Comparison of ENCODE assay signal across 16 cellular contexts in the genomic region with DNA sequence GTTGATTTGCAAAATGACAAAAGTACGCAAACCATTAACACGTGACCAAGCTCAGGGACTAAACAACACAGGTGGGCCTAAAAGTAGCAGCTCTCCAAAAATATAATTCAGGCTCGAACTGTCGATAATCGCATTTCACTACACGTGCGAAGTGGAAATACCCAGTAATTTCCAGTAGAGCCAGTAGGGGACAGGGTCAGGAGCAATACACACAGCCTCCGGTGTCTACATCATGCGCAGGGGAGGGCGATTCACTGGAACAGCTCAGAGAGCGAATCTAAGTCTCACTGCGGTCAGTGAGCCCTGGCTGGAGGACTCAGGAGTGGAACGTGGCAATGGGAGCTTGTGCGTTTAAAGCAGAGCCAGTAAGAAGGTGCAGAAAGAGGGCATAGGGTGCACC. TPM values are rescaled to one million over a fixed set of nuclear protein-coding genes. Genes with fewer than 3 reads are reported as not detected.
DNase-seq lines count a peak whose midpoint lies in the region; ATAC-seq and TF ChIP-seq lines count a peak whose summit lies in the region.
"Had no signal": no experiment of that assay in that cellular context is flagged by ENCODE, and none has a peak within 500 bp of the region (broad histone marks: within the 10 kb centered on the region; RNA-seq: fewer than 3 reads in every experiment).

No MANE protein-coding gene starts in this region.

- 91% methylated on average over 14 of the region's 14 CpGs for WGBS in endodermal cell (ENCODE audit: insufficient coverage in 1 of 2, insufficient read length in 1 of 2), 2 experiments

- intact Hi-C loops in Caco-2 (cut with micrococcal nuclease; ENCODE audit: unreplicated experiment), result loop anchor here (2.0 kb wide), 1 partner anchor 21 kb away; no protein-coding TSS in a partner anchor

- H3K9me3 ChIP-seq in Caco-2 (no peaks in the 10 kb centered on the region), HEK293 (ENCODE audit: control insufficient read depth, insufficient read depth, low read depth, low read length) (no peaks in the 10 kb centered on the region), endodermal cell (ENCODE audit: control insufficient read depth, low read length) (no peaks in the 10 kb centered on the region), neural progenitor cell (ENCODE audit: low read depth) (no peaks in the 10 kb centered on the region)

- peaks cover 2% of the 10 kb centered on the region for H4K20me1 ChIP-seq in neural progenitor cell (ENCODE audit: low read depth)

- no peak overlapping the region for H3K4me2 ChIP-seq in neural progenitor cell

- H3K36me3 Mint-ChIP-seq in Caco-2 (ENCODE audit: insufficient read depth, unreplicated experiment), result peaks cover 77% of the 10 kb centered on the region
- H3K36me3 Mint-ChIP-seq in endodermal cell (ENCODE audit: low read depth), result peaks cover 41% of the 10 kb centered on the region
- peaks cover 26% of the 10 kb centered on the region for H3K36me3 Mint-ChIP-seq in neural progenitor cell

- peak in 1 of 2 experiments; percentile 8 for DNase-seq in Caco-2
- DNase-seq in endodermal cell, result no peak
- no peak for DNase-seq in neural progenitor cell (ENCODE audit: low spot score)
- DNase-seq in omental fat pad (ENCODE audit: low spot score), result no peak
- DNase-seq: CD8-positive, alpha-beta memory T cell; HFFc6; IMR-90; NCI-H1417; NCI-H1930; NCI-H2171 treated with DMSO at 0.1 percent for 48 hours; NCI-H774; SHP77 treated with DMSO at 0.1 percent for 48 hours had no signal

- no peaks in the 10 kb centered on the region for H3K27me3 Mint-ChIP-seq in Caco-2 (ENCODE audit: insufficient read depth, unreplicated experiment)
- no peaks in the 10 kb centered on the region for H3K27me3 Mint-ChIP-seq in endodermal cell (ENCODE audit: insufficient read depth)
- H3K27me3 Mint-ChIP-seq in neural progenitor cell (ENCODE audit: insufficient read depth, low read depth), result peaks cover 2% of the 10 kb centered on the region
- H3K27me3 Mint-ChIP-seq: CD8-positive, alpha-beta memory T cell had no signal

- H3K4me1 ChIP-seq in Caco-2, result no peaks in the 10 kb centered on the region
- H3K4me1 ChIP-seq in HEK293 (ENCODE audit: control insufficient read depth, insufficient read depth, low read length), result no peaks in the 10 kb centered on the region
- H3K4me1 ChIP-seq in endodermal cell (ENCODE audit: control insufficient read depth, insufficient read depth, low read length), result no peaks in the 10 kb centered on the region
- no peaks in the 10 kb centered on the region for H3K4me1 ChIP-seq in neural progenitor cell

- H3F3A ChIP-seq in neural progenitor cell (ENCODE audit: low read depth), result no peaks in the 10 kb centered on the region

- TF ChIP-seq CTCF in Caco-2 (IDR thresholded peaks at IDR 0.05; ENCODE audit: insufficient read depth in 1 of 2, low read depth in 1 of 2, low read length in 1 of 2, severe bottlenecking in 1 of 2, unreplicated experiment in 1 of 2) (peak; percentile 18 to 29), HEK293 (tag by site-specific recombination; IDR thresholded peaks at IDR 0.05) (no peak), endodermal cell (conservative IDR thresholded peaks at IDR 0.05) (peak; percentile 51), neural progenitor cell (IDR thresholded peaks at IDR 0.05) (peak; percentile 21), omental fat pad (IDR thresholded peaks at IDR 0.05) (no peak)

- H3K27me3 ChIP-seq in Caco-2 (replicated peaks; ENCODE audit: control insufficient read depth, insufficient read depth, low read length), result no peaks in the 10 kb centered on the region
- no peaks in the 10 kb centered on the region for H3K27me3 ChIP-seq in endodermal cell (ENCODE audit: control insufficient read depth, insufficient read depth, low read length, poor library complexity, severe bottlenecking)
- no peaks in the 10 kb centered on the region for H3K27me3 ChIP-seq in neural progenitor cell

- H3K4me3 Mint-ChIP-seq in Caco-2 (ENCODE audit: unreplicated experiment) (no peak overlapping the region), endodermal cell (no peak overlapping the region), neural progenitor cell (no peak overlapping the region)
- H3K4me3 Mint-ChIP-seq: CD8-positive, alpha-beta memory T cell; HFFc6 had no signal

- no peaks in the 10 kb centered on the region for H3K79me2 ChIP-seq in neural progenitor cell (ENCODE audit: low read depth)

- CTCF ChIA-PET in Caco-2 (lab: Charles Lee) (interaction anchor here (1.3 kb wide), 1 partner anchor 47 kb away, joined by 6 read pairs; no protein-coding TSS in a partner anchor), HEK293 (lab: Yijun Ruan, JAX) (interaction anchor here (0.9 to 1.0 kb wide), 2 partner anchors 24 to 188 kb away, joined by 3 read pairs; no protein-coding TSS in a partner anchor)

- ATAC-seq in HG02678 (IDR thresholded peaks at IDR 0.05; ENCODE audit: unreplicated experiment) (no peak), HG03442 (IDR thresholded peaks at IDR 0.05; ENCODE audit: unreplicated experiment) (no peak), omental fat pad (ENCODE audit: low FRiP score) (no peak), GM21390 (IDR thresholded peaks at IDR 0.05; ENCODE audit: unreplicated experiment) (no peak)

- POLR2A ChIA-PET in Caco-2 (lab: Charles Lee), result interaction anchor here (1.4 kb wide), 1 partner anchor 41 kb away, joined by 7 read pairs; a partner anchor contains a TSS
- POLR2A ChIA-PET in HEK293 (lab: Yijun Ruan, JAX), result no interaction called here

- H3K4me3 ChIP-seq in Caco-2 (ENCODE audit: low read depth, low read length) (no peak overlapping the region), HEK293 (ENCODE audit: low read depth, low read length) (no peak overlapping the region), endodermal cell (ENCODE audit: low read length) (no peak overlapping the region), neural progenitor cell (no peak overlapping the region)

- H3K36me3 ChIP-seq in Caco-2 (ENCODE audit: control insufficient read depth, insufficient read depth, low read length), result peaks cover 5% of the 10 kb centered on the region
- H3K36me3 ChIP-seq in HEK293 (ENCODE audit: control insufficient read depth in 2 of 2, insufficient read depth in 1 of 2, low read length in 2 of 2), result peaks cover 3 to 45% of the 10 kb centered on the region in 2 experiments
- H3K36me3 ChIP-seq in endodermal cell (ENCODE audit: control insufficient read depth, insufficient read depth, low read length), result peaks cover 61% of the 10 kb centered on the region
- no peaks in the 10 kb centered on the region for H3K36me3 ChIP-seq in neural progenitor cell

- no peaks in the 10 kb centered on the region for H3K4me1 Mint-ChIP-seq in Caco-2 (ENCODE audit: low read depth, unreplicated experiment)
- H3K4me1 Mint-ChIP-seq in endodermal cell, result peaks cover 33% of the 10 kb centered on the region
- H3K4me1 Mint-ChIP-seq in neural progenitor cell, result peaks cover 4% of the 10 kb centered on the region

- H3K9ac ChIP-seq in endodermal cell (ENCODE audit: extremely low read depth, low read length, poor library complexity, severe bottlenecking), result no peak overlapping the region
- H3K9ac ChIP-seq in neural progenitor cell, result no peak overlapping the region

- no peak overlapping the region for H2AFZ ChIP-seq in neural progenitor cell (replicated peaks)

- H3K9me3 Mint-ChIP-seq in Caco-2 (ENCODE audit: unreplicated experiment) (no peaks in the 10 kb centered on the region), endodermal cell (no peaks in the 10 kb centered on the region), neural progenitor cell (no peaks in the 10 kb centered on the region)
- H3K9me3 Mint-ChIP-seq: CD8-positive, alpha-beta memory T cell; HFFc6 had no signal

- no TSS peak for BruUV-seq in Caco-2 (replicated peaks; lab: Mats Ljungman, UMichigan)

- H3K27ac ChIP-seq in HEK293 (ENCODE audit: extremely low read depth, low read depth, low read length), result no peak overlapping the region
- H3K27ac ChIP-seq in endodermal cell (ENCODE audit: low read depth, low read length), result no peak overlapping the region
- H3K27ac ChIP-seq in neural progenitor cell, result no peak overlapping the region

- H3K27ac Mint-ChIP-seq in Caco-2 (ENCODE audit: unreplicated experiment) (no peak overlapping the region), endodermal cell (peak overlapping the region; percentile 67), neural progenitor cell (no peak overlapping the region)
- H3K27ac Mint-ChIP-seq: HFFc6 had no signal

TF ChIP-seq in HEK293, 187 proteins besides CTCF, POLR2A, EP300 and RAD21:
- TF ChIP-seq ZNF214 (tag by site-specific recombination; IDR thresholded peaks at IDR 0.05; ENCODE audit: borderline replicate concordance) (no peak), ZNF341 (tag by site-specific recombination; IDR thresholded peaks at IDR 0.05; ENCODE audit: low read depth) (0 out of 2 replicates have a peak, but pooled peaks have one; percentile 32)

RNA-seq across cellular contexts. Expression of a gene that starts 40.4 kb away (rescaled TPM):
- 74.3 and 76.2 TPM in 2 replicates for total RNA-seq in Caco-2 (2022)
- total RNA-seq in endodermal cell, result 10 to 100 TPM; 57.8 to 68.1 TPM
- polyA plus RNA-seq in endodermal cell (2013, experiment 1 of 2), result 41.3 TPM
- 38.5 TPM for polyA plus RNA-seq in endodermal cell (2013, experiment 2 of 2)
- total RNA-seq in neural progenitor cell (ENCODE audit: low replicate concordance), result 54.7 and 68.0 TPM in 2 replicates
- total RNA-seq in omental fat pad, result 10 to 100 TPM; 61.8 to 78.3 (median 70.1) TPM

RNA-seq across cellular contexts. Expression of a gene that starts 40.9 kb away (rescaled TPM):
- total RNA-seq in Caco-2 (2022), result 95.4 and 104 TPM in 2 replicates
- total RNA-seq in endodermal cell, result 10 to 100 TPM; 71.5 to 77.1 TPM
- polyA plus RNA-seq in endodermal cell (2013, experiment 1 of 2), result 62.9 TPM
- polyA plus RNA-seq in endodermal cell (2013, experiment 2 of 2), result 60.4 TPM
- 18.1 and 19.0 TPM in 2 replicates for total RNA-seq in neural progenitor cell (ENCODE audit: low replicate concordance)
- 10 to 100 TPM; 23.2 to 37.0 (median 34.7) TPM for total RNA-seq in omental fat pad

Comparison
In these comparisons a context has a peak if more than half of its experiments do, and no peak if none do; other contexts are left out.
1. CTCF ChIP-seq: peak in Caco-2 (2 of 2), endodermal cell (single experiment) and neural progenitor cell (single experiment); none in HEK293 (single experiment) and omental fat pad (0 of 3).